ENCODE assay signal across 19 cellular contexts in genomic region chr18:48786621-48787522, GRCh38.
A peak's percentile ranks its signal among the peaks of the same experiment; 100 is the strongest.
DNase-seq lines count a peak whose midpoint lies in the region; ATAC-seq, FAIRE-seq and TF ChIP-seq lines count a peak whose summit lies in the region.
"Had no signal": no experiment of that assay in that cellular context is flagged by ENCODE, and none has a peak within 500 bp of the region (broad histone marks: within the 10 kb centered on the region; RNA-seq: fewer than 3 reads in every experiment).

No MANE protein-coding gene starts in this region.

- H3K36me3 ChIP-seq in right lobe of liver (peaks cover 0 to 2% (median 0%) of the 10 kb centered on the region in 4 donors), HepG2 (replicated peaks in 1 of 2; ENCODE audit: control insufficient read depth in 1 of 2, insufficient read depth in 2 of 2, low read length in 2 of 2) (peaks cover 0 to 46% of the 10 kb centered on the region in 2 experiments; a peak in 3 of 5 replicates), upper lobe of right lung (no peaks in the 10 kb centered on the region)

- POLR2A ChIA-PET in HepG2 (lab: Yijun Ruan, JAX), result no interaction called here

- TF ChIP-seq POLR2A in right lobe of liver (IDR thresholded peaks at IDR 0.05) (no peak), HepG2 (IDR thresholded peaks at IDR 0.05; ENCODE audit: insufficient read depth in 1 of 2, low read depth in 2 of 2, low read length in 2 of 2) (no peak)

- intact Hi-C loops in right lobe of liver (cut with DNase I) (loop anchor here (10.0 kb wide), 2 partner anchors 148 to 158 kb away; no protein-coding TSS in a partner anchor), HepG2 (cut with micrococcal nuclease; ENCODE audit: unreplicated experiment) (loop anchor here (10.0 kb wide), 1 partner anchor 112 kb away; no protein-coding TSS in a partner anchor), upper lobe of right lung (cut with DNase I) (no loop called here)

- peak; percentile 11 to 41 (median 39) for DNase-seq in right lobe of liver
- DNase-seq in HepG2 (ENCODE audit: low spot score), result no peak
- peak; percentile 7 for DNase-seq in glutamatergic neuron
- no peak for DNase-seq in naive B cell
- peak; percentile 51 for DNase-seq in upper lobe of right lung
- no peak for DNase-seq in SHP77 treated with DMSO at 0.1 percent for 48 hours (lab: John Stamatoyannopoulos, UW)
- no peak for DNase-seq in NCI-H1694 treated with DMSO at 0.1 percent for 48 hours (lab: John Stamatoyannopoulos, UW)
- DNase-seq: activated CD4-positive, alpha-beta T cell treated with anti-CD3 and anti-CD28 coated beads for 36 hours; Calu3; GDM1; NCI-H2029 treated with DMSO at 0.1 percent for 48 hours; NCI-H526 treated with DMSO at 0.1 percent for 48 hours; stimulated activated CD4-positive, alpha-beta T cell treated with anti-CD3 and anti-CD28 coated beads, Interleukin-2, amount 100 ng/mL, for 24 hours; upper lobe of left lung had no signal

- no peak overlapping the region for H2AFZ ChIP-seq in HepG2 (ENCODE audit: low read length)

- H3K9me3 ChIP-seq in right lobe of liver (no peaks in the 10 kb centered on the region), HepG2 (ENCODE audit: low read length) (no peaks in the 10 kb centered on the region), upper lobe of right lung (no peaks in the 10 kb centered on the region)
- H3K9me3 ChIP-seq: gastroesophageal sphincter, upper lobe of left lung had no signal

- H3K4me2 ChIP-seq in HepG2 (ENCODE audit: low read depth, low read length), result no peak overlapping the region

- H3K9ac ChIP-seq in HepG2 (ENCODE audit: insufficient read depth, low read depth, low read length), result no peak overlapping the region

- H3K4me3 ChIP-seq in right lobe of liver (no peak overlapping the region), HepG2 (replicated peaks in 1 of 3; ENCODE audit: insufficient read depth in 1 of 3, low read depth in 2 of 3, low read length in 3 of 3) (no peak overlapping the region), upper lobe of right lung (no peak overlapping the region)
- H3K4me3 ChIP-seq: gastroesophageal sphincter, upper lobe of left lung had no signal

- CTCF ChIA-PET in HepG2 (lab: Yijun Ruan, JAX; ENCODE audit: low intra/inter-chr PET ratio, low total read pairs), result no interaction called here

- H3K4me3 Mint-ChIP-seq in glutamatergic neuron (ENCODE audit: unreplicated experiment), result no peak overlapping the region
- H3K4me3 Mint-ChIP-seq in naive B cell, result peak overlapping the region in 1 of 8 donors; percentile 62
- H3K4me3 Mint-ChIP-seq: activated CD4-positive, alpha-beta T cell treated with anti-CD3 and anti-CD28 coated beads for 36 hours; T-helper 17 cell had no signal

- no peak for TF ChIP-seq EP300 in HepG2 (IDR thresholded peaks at IDR 0.05; ENCODE audit: low read depth in 2 of 2, low read length in 2 of 2)
- TF ChIP-seq EP300 in HepG2 (CRISPR knock-in tag; IDR thresholded peaks at IDR 0.05; ENCODE audit: borderline replicate concordance), result no peak

- H3K27me3 Mint-ChIP-seq in glutamatergic neuron (ENCODE audit: unreplicated experiment) (peaks cover 18% of the 10 kb centered on the region), naive B cell (no peaks in the 10 kb centered on the region)
- H3K27me3 Mint-ChIP-seq: activated CD4-positive, alpha-beta T cell treated with anti-CD3 and anti-CD28 coated beads for 36 hours; T-helper 17 cell had no signal

- H3K4me1 Mint-ChIP-seq in glutamatergic neuron (ENCODE audit: low read depth, unreplicated experiment) (peaks cover 19% of the 10 kb centered on the region), naive B cell (peaks cover 38 to 75% (median 68%) of the 10 kb centered on the region in 3 donors)

- peaks cover 21% of the 10 kb centered on the region for H3K9me3 Mint-ChIP-seq in glutamatergic neuron (ENCODE audit: unreplicated experiment)
- no peaks in the 10 kb centered on the region for H3K9me3 Mint-ChIP-seq in naive B cell

- WGBS in right lobe of liver (ENCODE audit: insufficient coverage, low coverage, low lambda C conversion rate, missing lambda C conversion rate), result 76% methylated on average over 9 of the region's 10 CpGs
- 88% methylated on average over 10 of the region's 10 CpGs for WGBS in HepG2 (ENCODE audit: low lambda C conversion rate)

- H3K36me3 Mint-ChIP-seq in glutamatergic neuron (ENCODE audit: unreplicated experiment) (peaks cover 13% of the 10 kb centered on the region), naive B cell (no peaks in the 10 kb centered on the region)

- no peak for FAIRE-seq in HepG2 (lab: Jason Lieb, UNC)
- FAIRE-seq: RCC 7860 had no signal

- no peak overlapping the region for H3K27ac ChIP-seq in right lobe of liver
- no peak overlapping the region for H3K27ac ChIP-seq in HepG2 (ENCODE audit: extremely low read length, insufficient read depth, low read length)
- H3K27ac ChIP-seq in upper lobe of right lung, result no peak overlapping the region
- H3K27ac ChIP-seq: epithelial cell of prostate, gastroesophageal sphincter had no signal

- in situ Hi-C loops in HepG2 (cut with HindIII; ENCODE audit: extremely low pct_ligation_motif_present, low pct_unique_long_range_greater_than_20kb), result no loop called here

- no peaks in the 10 kb centered on the region for H3K27me3 ChIP-seq in right lobe of liver
- H3K27me3 ChIP-seq in HepG2 (ENCODE audit: control insufficient read depth in 1 of 2, insufficient read depth in 2 of 2, low read length in 2 of 2), result no peaks in the 10 kb centered on the region
- H3K27me3 ChIP-seq in upper lobe of right lung, result no peaks in the 10 kb centered on the region
- H3K27me3 ChIP-seq: gastroesophageal sphincter, upper lobe of left lung had no signal

- no peak for TF ChIP-seq CTCF in right lobe of liver (IDR thresholded peaks at IDR 0.05)
- no peak for TF ChIP-seq CTCF in HepG2 (CRISPR knock-in tag; IDR thresholded peaks at IDR 0.05)
- no peak for TF ChIP-seq CTCF in glutamatergic neuron (IDR thresholded peaks at IDR 0.05; ENCODE audit: partially characterized antibody, unreplicated experiment)
- TF ChIP-seq CTCF in upper lobe of right lung (IDR thresholded peaks at IDR 0.05), result no peak

- H4K20me1 ChIP-seq in HepG2 (ENCODE audit: insufficient read depth, low read length), result no peaks in the 10 kb centered on the region

- TF ChIP-seq RAD21 in HepG2 (CRISPR knock-in tag; IDR thresholded peaks at IDR 0.05), result no peak

- ATAC-seq in right lobe of liver, result no peak
- no peak for ATAC-seq in HepG2
- no peak for ATAC-seq in naive B cell (ENCODE audit: low read depth in 2 of 2)
- ATAC-seq in upper lobe of right lung, result no peak
- ATAC-seq in HG03457 (IDR thresholded peaks at IDR 0.05; ENCODE audit: unreplicated experiment), result no peak
- ATAC-seq: activated CD4-positive, alpha-beta T cell treated with anti-CD3 and anti-CD28 coated beads for 36 hours; gastroesophageal sphincter; T-helper 17 cell had no signal

- BruUV-seq in HepG2 (replicated peaks; lab: Mats Ljungman, UMichigan), result no TSS peak

- peaks cover 0 to 24% (median 8%) of the 10 kb centered on the region in 4 donors for H3K4me1 ChIP-seq in right lobe of liver
- H3K4me1 ChIP-seq in HepG2 (ENCODE audit: insufficient read depth, low read length), result peaks cover 14% of the 10 kb centered on the region
- peaks cover 52% of the 10 kb centered on the region for H3K4me1 ChIP-seq in upper lobe of right lung

- H3K79me2 ChIP-seq in HepG2 (ENCODE audit: insufficient read depth, low read length), result no peaks in the 10 kb centered on the region

- H3K27ac Mint-ChIP-seq in glutamatergic neuron (ENCODE audit: unreplicated experiment) (no peak overlapping the region), naive B cell (peak overlapping the region in 5 of 6 donors; percentile 26 to 90 (median 69))
- H3K27ac Mint-ChIP-seq: activated CD4-positive, alpha-beta T cell treated with anti-CD3 and anti-CD28 coated beads for 36 hours; T-helper 17 cell had no signal

TF ChIP-seq in HepG2, 621 proteins besides CTCF, POLR2A, EP300 and RAD21:
- no peak for TF ChIP-seq ZNF549 (CRISPR knock-in tag; IDR thresholded peaks at IDR 0.05)
- no peak for TF ChIP-seq ZNF326 (CRISPR knock-in tag; IDR thresholded peaks at IDR 0.05; ENCODE audit: borderline replicate concordance)
- TF ChIP-seq ZFP1 (CRISPR knock-in tag; IDR thresholded peaks at IDR 0.05), result no peak
- TF ChIP-seq TP53 (CRISPR knock-in tag; conservative IDR thresholded peaks at IDR 0.05), result no peak
- TF ChIP-seq DNMT1 (CRISPR knock-in tag; IDR thresholded peaks at IDR 0.05), result no peak
- TF ChIP-seq IKZF4 (CRISPR knock-in tag; IDR thresholded peaks at IDR 0.05; ENCODE audit: borderline replicate concordance, low read depth, not compliant biosample characterization), result no peak
- TF ChIP-seq ZNF264 (CRISPR knock-in tag; IDR thresholded peaks at IDR 0.05), result no peak
- no peak for TF ChIP-seq SRSF4 (IDR thresholded peaks at IDR 0.05; ENCODE audit: low read depth, low read length, poor library complexity, severe bottlenecking)
- no peak for TF ChIP-seq ZBTB21 (CRISPR knock-in tag; IDR thresholded peaks at IDR 0.05)
- no peak for TF ChIP-seq MIER2 (CRISPR knock-in tag; IDR thresholded peaks at IDR 0.05)
- no peak for TF ChIP-seq ZNF780A (CRISPR knock-in tag; IDR thresholded peaks at IDR 0.05)
- no peak for TF ChIP-seq ZNF562 (CRISPR knock-in tag; IDR thresholded peaks at IDR 0.05; ENCODE audit: borderline replicate concordance)
- TF ChIP-seq HMG20B (CRISPR knock-in tag; conservative IDR thresholded peaks at IDR 0.05), result no peak

Comparison
In these comparisons a context has a peak if more than half of its experiments do, and no peak if none do; other contexts are left out.
1. DNase-seq: peak in right lobe of liver (3 of 3), glutamatergic neuron (single experiment) and upper lobe of right lung (single experiment); none in HepG2 (single experiment), naive B cell (single experiment), SHP77 treated with DMSO at 0.1 percent for 48 hours (single experiment) and NCI-H1694 treated with DMSO at 0.1 percent for 48 hours (single experiment).